Comparison of ENCODE assay signal across 8 cellular contexts in genomic region chr2:234494361-234495075, GRCh38. TPM values are rescaled to one million over a fixed set of nuclear protein-coding genes. Genes with fewer than 3 reads are reported as not detected.
DNase-seq lines count a peak whose midpoint lies in the region; ATAC-seq, FAIRE-seq and TF ChIP-seq lines count a peak whose summit lies in the region.

No MANE protein-coding gene starts in this region.

- TF ChIP-seq CTCF in DND-41 (IDR thresholded peaks at IDR 0.05; ENCODE audit: borderline replicate concordance, extremely low read depth, low read length, poor library complexity, severe bottlenecking), result no peak
- no peak for TF ChIP-seq CTCF in astrocyte (IDR thresholded peaks at IDR 0.05; ENCODE audit: insufficient read depth, low read depth, low read length)
- TF ChIP-seq CTCF in left lung (IDR thresholded peaks at IDR 0.05), result no peak
- TF ChIP-seq CTCF in vagina (IDR thresholded peaks at IDR 0.05), result no peak

- H4K20me1 ChIP-seq in DND-41 (ENCODE audit: insufficient read depth, low read length) (peaks cover 52% of the 10 kb centered on the region), astrocyte (ENCODE audit: insufficient read depth, low read length) (peaks cover 60% of the 10 kb centered on the region)

- H3K79me2 ChIP-seq in DND-41 (ENCODE audit: insufficient read depth, low read length), result peaks cover 73% of the 10 kb centered on the region
- peaks cover 65% of the 10 kb centered on the region for H3K79me2 ChIP-seq in astrocyte (ENCODE audit: insufficient read depth, low read length)

- H3K27me3 ChIP-seq in DND-41 (ENCODE audit: insufficient read depth, low read length, poor library complexity) (no peaks in the 10 kb centered on the region), astrocyte (ENCODE audit: insufficient read depth, low read length) (no peaks in the 10 kb centered on the region), left lung (peaks cover 0 to 40% of the 10 kb centered on the region in 2 donors), vagina (no peaks in the 10 kb centered on the region)

- H3K4me3 ChIP-seq in DND-41 (ENCODE audit: low read depth in 1 of 2, low read length in 2 of 2), result peak overlapping the region; percentile 93 to 96
- peak overlapping the region; percentile 91 for H3K4me3 ChIP-seq in astrocyte (ENCODE audit: insufficient read depth, low read depth, low read length)
- peak overlapping the region; percentile 57 to 63 for H3K4me3 ChIP-seq in left lung
- H3K4me3 ChIP-seq in vagina, result peak overlapping the region; percentile 72 to 76

- intact Hi-C loops in left lung (cut with DNase I), result loop anchor here in 1 of 2 donors (5.0 kb wide), 1 partner anchor 202 kb away; no protein-coding TSS in a partner anchor
- intact Hi-C loops in vagina (cut with DNase I), result loop anchor here (10.0 kb wide), 1 partner anchor 210 kb away; no protein-coding TSS in a partner anchor

- no peak for FAIRE-seq in astrocyte (lab: Jason Lieb, UNC)

- peaks cover 68% of the 10 kb centered on the region for H3K36me3 ChIP-seq in DND-41 (ENCODE audit: insufficient read depth, low read length)
- H3K36me3 ChIP-seq in astrocyte (ENCODE audit: insufficient read depth, low read length), result peaks cover 5% of the 10 kb centered on the region
- no peaks in the 10 kb centered on the region for H3K36me3 ChIP-seq in left lung
- H3K36me3 ChIP-seq in vagina, result no peaks in the 10 kb centered on the region

- H3K4me3 Mint-ChIP-seq in astrocyte (ENCODE audit: unreplicated experiment), result peak overlapping the region; percentile 96

- peaks cover 53% of the 10 kb centered on the region for H3K4me1 ChIP-seq in DND-41 (ENCODE audit: insufficient read depth, low read length)
- peaks cover 20% of the 10 kb centered on the region for H3K4me1 ChIP-seq in astrocyte (ENCODE audit: insufficient read depth, low read length)
- H3K4me1 ChIP-seq in left lung, result peaks cover 9 to 32% of the 10 kb centered on the region in 2 donors
- H3K4me1 ChIP-seq in vagina, result peaks cover 34% of the 10 kb centered on the region

- peaks cover 11% of the 10 kb centered on the region for H3K4me1 Mint-ChIP-seq in astrocyte (ENCODE audit: low read depth, unreplicated experiment)

- H2AFZ ChIP-seq in DND-41 (ENCODE audit: low read depth, low read length) (no peak overlapping the region), astrocyte (ENCODE audit: low read depth, low read length) (no peak overlapping the region)

- 0 out of 3 replicates have a peak, but pooled peaks have one; percentile 4 for ATAC-seq in DND-41 (ENCODE audit: insufficient read depth, low read depth)
- ATAC-seq in left lung, result peak; percentile 29

- peak in 1 of 2 donors; percentile 7 for TF ChIP-seq POLR2A in vagina (IDR thresholded peaks at IDR 0.05)

- H3K9ac ChIP-seq in DND-41 (ENCODE audit: low read depth, low read length), result peak overlapping the region; percentile 97
- H3K9ac ChIP-seq in astrocyte (ENCODE audit: low read length), result peak overlapping the region; percentile 99

- H3K36me3 Mint-ChIP-seq in astrocyte (ENCODE audit: low read depth, unreplicated experiment), result peaks cover 4% of the 10 kb centered on the region

- no peaks in the 10 kb centered on the region for H3K9me3 Mint-ChIP-seq in astrocyte (ENCODE audit: unreplicated experiment)

- H3K4me2 ChIP-seq in DND-41 (ENCODE audit: insufficient read depth, low read length) (peak overlapping the region; percentile 75), astrocyte (ENCODE audit: low read length) (peak overlapping the region; percentile 89)

- DNase-seq in DND-41, result peak; percentile 47
- peak; percentile 72 for DNase-seq in NCI-H1105 treated with DMSO at 0.1 percent for 48 hours (lab: John Stamatoyannopoulos, UW)
- peak; percentile 81 for DNase-seq in astrocyte (ENCODE audit: low read depth)
- DNase-seq in left lung, result no peak
- no peak for DNase-seq in vagina (ENCODE audit: extremely low spot score in 2 of 2)
- no peak for DNase-seq in activated CD4-positive, alpha-beta T cell treated with anti-CD3 and anti-CD28 coated beads for 1 hour
- DNase-seq in 8988T, result no peak
- no peak for DNase-seq in HT-29 (ENCODE audit: low spot score)

- H3K27ac Mint-ChIP-seq in astrocyte (ENCODE audit: unreplicated experiment), result peak overlapping the region; percentile 50

- H3K27ac ChIP-seq in DND-41 (ENCODE audit: low read length) (peak overlapping the region; percentile 98), astrocyte (ENCODE audit: low read depth, low read length) (peak overlapping the region; percentile 91), left lung (peak overlapping the region in 1 of 2 donors; percentile 41), vagina (peak overlapping the region; percentile 88)

- H3K9me3 ChIP-seq in DND-41 (ENCODE audit: insufficient read depth, low read length, severe bottlenecking) (no peaks in the 10 kb centered on the region), astrocyte (ENCODE audit: insufficient read depth, low read depth, low read length) (no peaks in the 10 kb centered on the region), left lung (no peaks in the 10 kb centered on the region), vagina (no peaks in the 10 kb centered on the region)

- H3K27me3 Mint-ChIP-seq in astrocyte (ENCODE audit: low read depth, unreplicated experiment), result no peaks in the 10 kb centered on the region

RNA-seq across cellular contexts. Expression of gene ARL4C, which starts 2.4 kb away (rescaled TPM):
- total RNA-seq in astrocyte (59.3 and 70.7 TPM in 2 replicates), left lung (10 to 100 TPM; 15.8 to 16.8 TPM), vagina (17.4 TPM)
- total RNA-seq in HT-29 (2014; rRNA removed; shearing (Covaris generic)), result 1.5 and 2.1 TPM in 2 replicates

Comparison
In these comparisons a context has a peak if more than half of its experiments do, and no peak if none do; other contexts are left out.
1. DNase-seq: peak in DND-41 (single experiment), NCI-H1105 treated with DMSO at 0.1 percent for 48 hours (single experiment) and astrocyte (single experiment); none in left lung (0 of 2), vagina (0 of 2), activated CD4-positive, alpha-beta T cell treated with anti-CD3 and anti-CD28 coated beads for 1 hour (single experiment), 8988T (single experiment) and HT-29 (single experiment).
2. Peak in every context shown above with its lines, with median percentiles within 50 percentile points of each other: H3K4me3 ChIP-seq.